18 cellular contexts compared by ENCODE assay signal in genomic region chr9:33127881-33128280, GRCh38. TPM values are rescaled to one million over a fixed set of nuclear protein-coding genes. Genes with fewer than 3 reads are reported as not detected.
A peak's percentile ranks its signal among the peaks of the same experiment; 100 is the strongest.
DNase-seq lines count a peak whose midpoint lies in the region; ATAC-seq and TF ChIP-seq lines count a peak whose summit lies in the region.
"Had no signal": no experiment of that assay in that cellular context is flagged by ENCODE, and none has a peak within 500 bp of the region (broad histone marks: within the 10 kb centered on the region; RNA-seq: fewer than 3 reads in every experiment).

No MANE protein-coding gene starts in this region.

- H2BK120ac ChIP-seq in mesenchymal stem cell (ENCODE audit: low read depth, low read length), result no peak overlapping the region

- H3K18ac ChIP-seq in mesenchymal stem cell (ENCODE audit: low read depth in 1 of 2, low read length in 2 of 2), result no peak overlapping the region

- peak overlapping the region; percentile 70 for H4K91ac ChIP-seq in mesenchymal stem cell (ENCODE audit: low read length)

- peak overlapping the region; percentile 0 for H3K27ac Mint-ChIP-seq in activated naive CD4-positive, alpha-beta T cell treated with anti-CD3 and anti-CD28 coated beads, Interleukin-2, amount 10 ng/mL, durations not matched to agents 7 days and 5 days
- no peak overlapping the region for H3K27ac Mint-ChIP-seq in activated naive CD4-positive, alpha-beta T cell treated with anti-CD3 and anti-CD28 coated beads, Interleukin-2, amount 50 U/mL, for 72 hours
- H3K27ac Mint-ChIP-seq in activated CD8-positive, alpha-beta T cell treated with anti-CD3 and anti-CD28 coated beads for 36 hours, result peak overlapping the region; percentile 26
- H3K27ac Mint-ChIP-seq in stimulated activated effector memory CD8-positive, alpha-beta T cell treated with anti-CD3 and anti-CD28 coated beads, Interleukin-12 subunit alpha, Interleukin-12 subunit beta, amount 100 ng/mL, for 72 hours, result peak overlapping the region; percentile 98
- H3K27ac Mint-ChIP-seq: mesothelial cell of epicardium had no signal

- no peak overlapping the region for H3K9ac ChIP-seq in mesenchymal stem cell (ENCODE audit: low read length)

- intact Hi-C loops in activated CD8-positive, alpha-beta T cell treated with anti-CD3 and anti-CD28 coated beads for 36 hours (cut with micrococcal nuclease), result no loop called here

- no peak overlapping the region for H4K8ac ChIP-seq in mesenchymal stem cell (ENCODE audit: low read length)

- no peaks in the 10 kb centered on the region for H3K9me3 Mint-ChIP-seq in activated naive CD4-positive, alpha-beta T cell treated with anti-CD3 and anti-CD28 coated beads, Interleukin-2, amount 10 ng/mL, durations not matched to agents 7 days and 5 days
- no peaks in the 10 kb centered on the region for H3K9me3 Mint-ChIP-seq in activated naive CD4-positive, alpha-beta T cell treated with anti-CD3 and anti-CD28 coated beads, Interleukin-2, amount 50 U/mL, for 72 hours
- H3K9me3 Mint-ChIP-seq in activated CD8-positive, alpha-beta T cell treated with anti-CD3 and anti-CD28 coated beads for 36 hours, result no peaks in the 10 kb centered on the region
- H3K9me3 Mint-ChIP-seq in stimulated activated effector memory CD8-positive, alpha-beta T cell treated with anti-CD3 and anti-CD28 coated beads, Interleukin-12 subunit alpha, Interleukin-12 subunit beta, amount 100 ng/mL, for 72 hours, result no peaks in the 10 kb centered on the region
- H3K9me3 Mint-ChIP-seq: CD14-positive monocyte, mesothelial cell of epicardium had no signal

- peaks cover 46% of the 10 kb centered on the region for H3K36me3 Mint-ChIP-seq in activated naive CD4-positive, alpha-beta T cell treated with anti-CD3 and anti-CD28 coated beads, Interleukin-2, amount 10 ng/mL, durations not matched to agents 7 days and 5 days
- peaks cover 7 to 35% of the 10 kb centered on the region in 2 donors for H3K36me3 Mint-ChIP-seq in activated naive CD4-positive, alpha-beta T cell treated with anti-CD3 and anti-CD28 coated beads, Interleukin-2, amount 50 U/mL, for 72 hours
- peaks cover 40% of the 10 kb centered on the region for H3K36me3 Mint-ChIP-seq in activated CD8-positive, alpha-beta T cell treated with anti-CD3 and anti-CD28 coated beads for 36 hours (ENCODE audit: low read depth)
- peaks cover 97% of the 10 kb centered on the region for H3K36me3 Mint-ChIP-seq in stimulated activated effector memory CD8-positive, alpha-beta T cell treated with anti-CD3 and anti-CD28 coated beads, Interleukin-12 subunit alpha, Interleukin-12 subunit beta, amount 100 ng/mL, for 72 hours

- H3K4me1 Mint-ChIP-seq in activated naive CD4-positive, alpha-beta T cell treated with anti-CD3 and anti-CD28 coated beads, Interleukin-2, amount 10 ng/mL, durations not matched to agents 7 days and 5 days, result peaks cover 17% of the 10 kb centered on the region
- peaks cover 38% of the 10 kb centered on the region for H3K4me1 Mint-ChIP-seq in activated CD8-positive, alpha-beta T cell treated with anti-CD3 and anti-CD28 coated beads for 36 hours (ENCODE audit: low read depth)
- peaks cover 87% of the 10 kb centered on the region for H3K4me1 Mint-ChIP-seq in stimulated activated effector memory CD8-positive, alpha-beta T cell treated with anti-CD3 and anti-CD28 coated beads, Interleukin-12 subunit alpha, Interleukin-12 subunit beta, amount 100 ng/mL, for 72 hours

- H3K4ac ChIP-seq in mesenchymal stem cell (ENCODE audit: low read depth in 1 of 2, low read length in 2 of 2), result no peak overlapping the region

- DNase-seq in activated naive CD4-positive, alpha-beta T cell treated with anti-CD3 and anti-CD28 coated beads, Interleukin-2, amount 10 ng/mL, durations not matched to agents 7 days and 5 days, result no peak
- DNase-seq in activated naive CD4-positive, alpha-beta T cell treated with anti-CD3 and anti-CD28 coated beads, Interleukin-2, amount 50 U/mL, for 72 hours (ENCODE audit: low spot score in 2 of 2), result no peak
- no peak for DNase-seq in activated CD8-positive, alpha-beta T cell treated with anti-CD3 and anti-CD28 coated beads for 36 hours
- no peak for DNase-seq in mesenchymal stem cell
- DNase-seq in stimulated activated effector memory CD8-positive, alpha-beta T cell treated with anti-CD3 and anti-CD28 coated beads, Interleukin-12 subunit alpha, Interleukin-12 subunit beta, amount 100 ng/mL, for 72 hours (ENCODE audit: low spot score in 2 of 2), result no peak
- no peak for DNase-seq in HuH-7 (ENCODE audit: low spot score)
- no peak for DNase-seq in NCI-H446 (lab: John Stamatoyannopoulos, UW)
- DNase-seq: activated CD4-positive, alpha-beta T cell treated with anti-CD3 and anti-CD28 coated beads for 4 hours; activated naive CD4-positive, alpha-beta T cell treated with anti-CD3 and anti-CD28 coated beads, Interleukin-2, amount 50 U/mL, for 16 hours; glutamatergic neuron; left colon; NCI-H524 treated with DMSO at 0.1 percent for 48 hours; stimulated activated CD4-positive, alpha-beta T cell treated with anti-CD3 and anti-CD28 coated beads, Interleukin-15, amount 100 ng/mL, for 24 hours; testis had no signal

- H3K4me1 ChIP-seq in mesenchymal stem cell (ENCODE audit: control insufficient read depth, insufficient read depth, low read depth, low read length), result peaks cover 36% of the 10 kb centered on the region

- no peak overlapping the region for H3K4me3 ChIP-seq in mesenchymal stem cell (ENCODE audit: insufficient read depth in 1 of 2, low read depth in 1 of 2, low read length in 2 of 2)
- H3K4me3 ChIP-seq: testis had no signal

- H2AFZ ChIP-seq in mesenchymal stem cell (ENCODE audit: low read depth, low read length), result no peak overlapping the region

- H2BK15ac ChIP-seq in mesenchymal stem cell (ENCODE audit: low read depth, poor library complexity, severe bottlenecking), result no peak overlapping the region

- no peak overlapping the region for H3K27ac ChIP-seq in mesenchymal stem cell (ENCODE audit: low read length, poor library complexity, severe bottlenecking)
- H3K27ac ChIP-seq: HL-60, testis had no signal

- no peak overlapping the region for H2BK12ac ChIP-seq in mesenchymal stem cell (ENCODE audit: low read length in 2 of 2)

- peak overlapping the region; percentile 17 for H2AK5ac ChIP-seq in mesenchymal stem cell (ENCODE audit: low read length, severe bottlenecking)

- H2BK5ac ChIP-seq in mesenchymal stem cell (ENCODE audit: low read depth, low read length, poor library complexity, severe bottlenecking), result no peak overlapping the region

- H3K23ac ChIP-seq in mesenchymal stem cell (ENCODE audit: low read length in 2 of 2), result no peak overlapping the region

- peaks cover 29% of the 10 kb centered on the region for H3K79me1 ChIP-seq in mesenchymal stem cell (replicated peaks; ENCODE audit: low read length, poor library complexity, severe bottlenecking)

- H3K36me3 ChIP-seq in mesenchymal stem cell (ENCODE audit: control insufficient read depth in 1 of 2, insufficient read depth in 2 of 2, low read depth in 1 of 2, low read length in 2 of 2), result peaks cover 21 to 49% of the 10 kb centered on the region in 2 experiments

- H3K14ac ChIP-seq in mesenchymal stem cell (ENCODE audit: low read length in 2 of 2), result no peak overlapping the region

- 100% methylated on average over 1 of the region's 5 CpGs for WGBS in mesenchymal stem cell

- H3K27me3 ChIP-seq in mesenchymal stem cell (ENCODE audit: control insufficient read depth in 1 of 2, insufficient read depth in 1 of 2, low read length in 2 of 2), result no peaks in the 10 kb centered on the region
- H3K27me3 ChIP-seq: testis had no signal

- ATAC-seq in activated naive CD4-positive, alpha-beta T cell treated with anti-CD3 and anti-CD28 coated beads, Interleukin-2, amount 50 U/mL, for 72 hours, result no peak
- no peak for ATAC-seq in activated CD8-positive, alpha-beta T cell treated with anti-CD3 and anti-CD28 coated beads for 36 hours
- ATAC-seq in stimulated activated effector memory CD8-positive, alpha-beta T cell treated with anti-CD3 and anti-CD28 coated beads, Interleukin-12 subunit alpha, Interleukin-12 subunit beta, amount 100 ng/mL, for 72 hours, result no peak
- ATAC-seq in GM18861 (IDR thresholded peaks at IDR 0.05; ENCODE audit: unreplicated experiment), result no peak
- ATAC-seq: left colon had no signal

- no peaks in the 10 kb centered on the region for H3K9me3 ChIP-seq in mesenchymal stem cell (ENCODE audit: control insufficient read depth, low read length)
- H3K9me3 ChIP-seq: testis had no signal

- CTCF ChIA-PET in activated naive CD4-positive, alpha-beta T cell treated with anti-CD3 and anti-CD28 coated beads, Interleukin-2, amount 10 ng/mL, durations not matched to agents 7 days and 5 days (lab: Charles Lee), result no interaction called here
- CTCF ChIA-PET in activated CD8-positive, alpha-beta T cell treated with anti-CD3 and anti-CD28 coated beads for 36 hours (lab: Charles Lee), result interaction anchor here (1.5 kb wide), 1 partner anchor 43 kb away, joined by 4 read pairs; no protein-coding TSS in a partner anchor

- H3K27me3 Mint-ChIP-seq in activated naive CD4-positive, alpha-beta T cell treated with anti-CD3 and anti-CD28 coated beads, Interleukin-2, amount 10 ng/mL, durations not matched to agents 7 days and 5 days, result no peaks in the 10 kb centered on the region
- H3K27me3 Mint-ChIP-seq in activated CD8-positive, alpha-beta T cell treated with anti-CD3 and anti-CD28 coated beads for 36 hours, result no peaks in the 10 kb centered on the region

- H3K4me2 ChIP-seq in mesenchymal stem cell (ENCODE audit: low read length, poor library complexity, severe bottlenecking), result no peak overlapping the region

- no peak overlapping the region for H3K4me3 Mint-ChIP-seq in activated naive CD4-positive, alpha-beta T cell treated with anti-CD3 and anti-CD28 coated beads, Interleukin-2, amount 10 ng/mL, durations not matched to agents 7 days and 5 days
- no peak overlapping the region for H3K4me3 Mint-ChIP-seq in activated CD8-positive, alpha-beta T cell treated with anti-CD3 and anti-CD28 coated beads for 36 hours
- no peak overlapping the region for H3K4me3 Mint-ChIP-seq in stimulated activated effector memory CD8-positive, alpha-beta T cell treated with anti-CD3 and anti-CD28 coated beads, Interleukin-12 subunit alpha, Interleukin-12 subunit beta, amount 100 ng/mL, for 72 hours
- H3K4me3 Mint-ChIP-seq: CD14-positive monocyte, mesothelial cell of epicardium had no signal

- TF ChIP-seq CTCF in activated CD8-positive, alpha-beta T cell treated with anti-CD3 and anti-CD28 coated beads for 36 hours (IDR thresholded peaks at IDR 0.05), result no peak

- POLR2A ChIA-PET in activated CD8-positive, alpha-beta T cell treated with anti-CD3 and anti-CD28 coated beads for 36 hours (lab: Charles Lee), result interaction anchor here (0.9 kb wide), 1 partner anchor 33 kb away, joined by 3 read pairs; no protein-coding TSS in a partner anchor

RNA-seq across cellular contexts. Expression of gene B4GALT1, which starts 39.3 kb away (rescaled TPM):
- total RNA-seq in activated naive CD4-positive, alpha-beta T cell treated with anti-CD3 and anti-CD28 coated beads, Interleukin-2, amount 50 U/mL, for 72 hours, result 10 to 100 TPM; 47.8 to 49.2 TPM
- 10 to 100 TPM; 41.2 to 41.4 TPM for total RNA-seq in activated CD8-positive, alpha-beta T cell treated with anti-CD3 and anti-CD28 coated beads for 36 hours
- polyA plus RNA-seq in mesenchymal stem cell (2013, experiment 1 of 2), result 58.5 TPM
- 58.1 TPM for polyA plus RNA-seq in mesenchymal stem cell (2013, experiment 2 of 2)

RNA-seq across cellular contexts. Expression of gene SMU1, which starts 51.4 kb away (rescaled TPM):
- total RNA-seq in activated naive CD4-positive, alpha-beta T cell treated with anti-CD3 and anti-CD28 coated beads, Interleukin-2, amount 50 U/mL, for 72 hours, result 10 to 100 TPM; 26.1 to 28.9 TPM
- total RNA-seq in activated CD8-positive, alpha-beta T cell treated with anti-CD3 and anti-CD28 coated beads for 36 hours, result 10 to 100 TPM; 23.8 to 23.9 TPM
- 10.1 TPM for polyA plus RNA-seq in mesenchymal stem cell (2013, experiment 1 of 2)
- polyA plus RNA-seq in mesenchymal stem cell (2013, experiment 2 of 2), result 10.5 TPM

Comparison
In these comparisons a context has a peak if more than half of its experiments do, and no peak if none do; other contexts are left out.
1. H3K27ac Mint-ChIP-seq: peak in activated naive CD4-positive, alpha-beta T cell treated with anti-CD3 and anti-CD28 coated beads, Interleukin-2, amount 10 ng/mL, durations not matched to agents 7 days and 5 days (single experiment), activated CD8-positive, alpha-beta T cell treated with anti-CD3 and anti-CD28 coated beads for 36 hours (single experiment) and stimulated activated effector memory CD8-positive, alpha-beta T cell treated with anti-CD3 and anti-CD28 coated beads, Interleukin-12 subunit alpha, Interleukin-12 subunit beta, amount 100 ng/mL, for 72 hours (single experiment); none in activated naive CD4-positive, alpha-beta T cell treated with anti-CD3 and anti-CD28 coated beads, Interleukin-2, amount 50 U/mL, for 72 hours (0 of 2).